Comparison of ENCODE assay signal across 21 cellular contexts in genomic region chr21:42120904-42121535, GRCh38. TPM values are rescaled to one million over a fixed set of nuclear protein-coding genes. Genes with fewer than 3 reads are reported as not detected.
DNase-seq lines count a peak whose midpoint lies in the region; ATAC-seq and FAIRE-seq lines count a peak whose summit lies in the region.
"Had no signal": no experiment of that assay in that cellular context is flagged by ENCODE, and none has a peak within 500 bp of the region (broad histone marks: within the 10 kb centered on the region; RNA-seq: fewer than 3 reads in every experiment).

No MANE protein-coding gene starts in this region.

- no peak for ATAC-seq in activated naive CD8-positive, alpha-beta T cell treated with anti-CD3 and anti-CD28 coated beads, Interleukin-2, amount 50 U/mL, for 24 hours
- ATAC-seq: A549; activated CD4-positive, alpha-beta T cell treated with anti-CD3 and anti-CD28 coated beads for 36 hours; activated T-cell treated with anti-CD3 and anti-CD28 coated beads, Interleukin-2, amount 50 U/mL, for 72 hours had no signal

- H3K27me3 ChIP-seq in small intestine (ENCODE audit: control insufficient read depth in 2 of 2, insufficient read depth in 2 of 2, low read length in 2 of 2): peaks cover 0 to 2% of the 10 kb centered on the region in 2 donors

- H3K4me3 ChIP-seq in small intestine (ENCODE audit: low read depth in 1 of 2, low read length in 2 of 2): no peak overlapping the region
- H3K4me3 ChIP-seq: A549, cardiac muscle cell, spleen, stomach had no signal

- H3K27ac ChIP-seq in caudate nucleus (ENCODE audit: low read depth, low read length) (peak overlapping the region; percentile 22), small intestine (ENCODE audit: low read depth in 1 of 2, low read length in 1 of 2) (no peak overlapping the region)
- H3K27ac ChIP-seq: A549, cardiac muscle cell, spleen, stomach had no signal

- no peaks in the 10 kb centered on the region for H3K9me3 ChIP-seq in small intestine (ENCODE audit: control insufficient read depth, low read depth)
- H3K9me3 ChIP-seq: A549, BE2C, spleen, stomach had no signal

- H3K9me3 Mint-ChIP-seq in activated naive CD8-positive, alpha-beta T cell (ENCODE audit: low read depth): no peaks in the 10 kb centered on the region
- no peaks in the 10 kb centered on the region for H3K9me3 Mint-ChIP-seq in activated naive CD8-positive, alpha-beta T cell treated with anti-CD3 and anti-CD28 coated beads, Interleukin-2, amount 50 U/mL, for 24 hours
- H3K9me3 Mint-ChIP-seq: activated naive CD4-positive, alpha-beta T cell treated with anti-CD3 and anti-CD28 coated beads for 36 hours; activated T-cell treated with anti-CD3 and anti-CD28 coated beads, Interleukin-2, amount 50 U/mL, for 72 hours; dendritic cell treated with granulocyte-macrophage colony-stimulating factor and Interleukin-4, amounts not matched to agents 40 ng/mL and 50 ng/mL, for 4 days had no signal

- no peaks in the 10 kb centered on the region for H3K36me3 ChIP-seq in small intestine (ENCODE audit: control insufficient read depth in 2 of 2, insufficient read depth in 2 of 2, low read length in 2 of 2)
- H3K36me3 ChIP-seq: BE2C, cardiac muscle cell, spleen, stomach had no signal

- WGBS in small intestine, 3 donors: 46 to 51% (median 47%) methylated on average over 13 of the region's 13 CpGs

- H3K27ac Mint-ChIP-seq in activated naive CD8-positive, alpha-beta T cell: peak overlapping the region; percentile 16
- no peak overlapping the region for H3K27ac Mint-ChIP-seq in activated naive CD8-positive, alpha-beta T cell treated with anti-CD3 and anti-CD28 coated beads, Interleukin-2, amount 50 U/mL, for 24 hours
- H3K27ac Mint-ChIP-seq: activated CD4-positive, alpha-beta T cell treated with anti-CD3 and anti-CD28 coated beads for 36 hours; activated naive CD4-positive, alpha-beta T cell treated with anti-CD3 and anti-CD28 coated beads for 36 hours; activated T-cell treated with anti-CD3 and anti-CD28 coated beads, Interleukin-2, amount 50 U/mL, for 72 hours; dendritic cell treated with granulocyte-macrophage colony-stimulating factor and Interleukin-4, amounts not matched to agents 40 ng/mL and 50 ng/mL, for 4 days had no signal

- FAIRE-seq in small intestine (lab: Jason Lieb, UNC): no peak
- FAIRE-seq: A549, endometrium, GM18507 had no signal

- H3K36me3 Mint-ChIP-seq in activated naive CD8-positive, alpha-beta T cell: no peaks in the 10 kb centered on the region
- no peaks in the 10 kb centered on the region for H3K36me3 Mint-ChIP-seq in activated naive CD8-positive, alpha-beta T cell treated with anti-CD3 and anti-CD28 coated beads, Interleukin-2, amount 50 U/mL, for 24 hours (ENCODE audit: low read depth)

- peaks cover 23% of the 10 kb centered on the region for H3K27me3 Mint-ChIP-seq in activated naive CD8-positive, alpha-beta T cell
- peaks cover 55% of the 10 kb centered on the region for H3K27me3 Mint-ChIP-seq in activated naive CD8-positive, alpha-beta T cell treated with anti-CD3 and anti-CD28 coated beads, Interleukin-2, amount 50 U/mL, for 24 hours

- H3K4me3 Mint-ChIP-seq in activated naive CD8-positive, alpha-beta T cell: no peak overlapping the region
- H3K4me3 Mint-ChIP-seq in activated naive CD8-positive, alpha-beta T cell treated with anti-CD3 and anti-CD28 coated beads, Interleukin-2, amount 50 U/mL, for 24 hours: no peak overlapping the region
- H3K4me3 Mint-ChIP-seq: activated CD4-positive, alpha-beta T cell treated with anti-CD3 and anti-CD28 coated beads for 36 hours; activated naive CD4-positive, alpha-beta T cell treated with anti-CD3 and anti-CD28 coated beads for 36 hours; activated T-cell treated with anti-CD3 and anti-CD28 coated beads, Interleukin-2, amount 50 U/mL, for 72 hours; dendritic cell treated with granulocyte-macrophage colony-stimulating factor and Interleukin-4, amounts not matched to agents 40 ng/mL and 50 ng/mL, for 4 days had no signal

- H3K4me1 ChIP-seq in small intestine (ENCODE audit: control insufficient read depth in 2 of 2, insufficient read depth in 1 of 2, low read depth in 1 of 2, low read length in 1 of 2): no peaks in the 10 kb centered on the region
- H3K4me1 ChIP-seq: BE2C had no signal

- no peak for DNase-seq in activated naive CD8-positive, alpha-beta T cell treated with anti-CD3 and anti-CD28 coated beads, Interleukin-2, amount 50 U/mL, for 24 hours
- DNase-seq in NAMALWA (ENCODE audit: low spot score) (peak; percentile 69), caudate nucleus (lab: John Stamatoyannopoulos, UW) (no peak), dedifferentiated amniotic fluid mesenchymal stem cell (ENCODE audit: extremely low spot score) (no peak), COLO829 (ENCODE audit: low spot score) (no peak), small intestine (no peak), activated T-cell treated with anti-CD3 and anti-CD28 coated beads for 4 hours (no peak)
- DNase-seq: activated CD4-positive, alpha-beta T cell treated with anti-CD3 and anti-CD28 coated beads for 36 hours; activated naive CD4-positive, alpha-beta T cell treated with anti-CD3 and anti-CD28 coated beads for 36 hours; activated T-cell treated with anti-CD3 and anti-CD28 coated beads, Interleukin-2, amount 50 U/mL, for 72 hours; BE2C; stimulated activated CD4-positive, alpha-beta T cell treated with anti-CD3 and anti-CD28 coated beads, Interleukin-4, amount 100 ng/mL, for 4 hours had no signal

- H3K4me1 Mint-ChIP-seq in activated naive CD8-positive, alpha-beta T cell (ENCODE audit: low read depth): peaks cover 25% of the 10 kb centered on the region
- H3K4me1 Mint-ChIP-seq in activated naive CD8-positive, alpha-beta T cell treated with anti-CD3 and anti-CD28 coated beads, Interleukin-2, amount 50 U/mL, for 24 hours: peaks cover 29% of the 10 kb centered on the region

RNA-seq across cellular contexts. Expression of gene UMODL1, which starts 49.9 kb away (rescaled TPM):
- under 1 TPM in 2 of 3 donors, not detected in 1; 0.43 to 0.67 TPM for polyA plus RNA-seq in small intestine
- polyA plus RNA-seq: A549, cardiac muscle cell, mammary epithelial cell, stomach had no signal
